9 cellular contexts compared by ENCODE assay signal in the genomic region with DNA sequence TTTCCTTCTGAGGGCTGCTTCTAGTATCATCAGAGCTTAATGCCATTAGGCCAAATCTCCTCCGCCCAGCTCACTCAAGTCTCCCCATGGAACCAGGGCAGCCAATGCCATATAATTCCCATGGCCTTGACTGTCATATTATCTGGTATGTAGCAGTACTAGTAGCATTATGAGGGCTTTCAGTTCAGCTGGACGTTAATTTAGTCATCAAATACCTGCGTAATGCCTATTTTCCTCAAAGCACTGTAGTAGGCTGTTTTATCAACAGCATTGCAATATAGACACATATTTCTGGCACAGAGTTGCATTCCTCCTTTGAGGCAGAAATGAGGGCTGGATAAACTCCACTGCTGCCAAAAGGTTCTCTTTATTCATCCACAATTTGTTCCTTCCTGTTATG. TPM values are rescaled to one million over a fixed set of nuclear protein-coding genes. Genes with fewer than 3 reads are reported as not detected.
A peak's percentile ranks its signal among the peaks of the same experiment; 100 is the strongest.
DNase-seq lines count a peak whose midpoint lies in the region; ATAC-seq and TF ChIP-seq lines count a peak whose summit lies in the region.
"Had no signal": no experiment of that assay in that cellular context is flagged by ENCODE, and none has a peak within 500 bp of the region (broad histone marks: within the 10 kb centered on the region; RNA-seq: fewer than 3 reads in every experiment).

No MANE protein-coding gene starts in this region.

- peak overlapping the region; percentile 89 for H3K4me2 ChIP-seq in SU-DHL-6 (ENCODE audit: low read depth, low read length, poor library complexity, severe bottlenecking)

- no peak for TF ChIP-seq CTCF in SU-DHL-6 (IDR thresholded peaks at IDR 0.05; ENCODE audit: insufficient read depth, low read length, poor library complexity, severe bottlenecking)
- no peak for TF ChIP-seq CTCF in fibroblast of mammary gland (conservative IDR thresholded peaks at IDR 0.05; ENCODE audit: control insufficient read depth, insufficient read depth, low read depth, low read length)
- TF ChIP-seq CTCF in sigmoid colon (IDR thresholded peaks at IDR 0.05): no peak
- no peak for TF ChIP-seq CTCF in mucosa of descending colon (IDR thresholded peaks at IDR 0.05)

- TF ChIP-seq EP300 in sigmoid colon (IDR thresholded peaks at IDR 0.05): no peak

- peak overlapping the region; percentile 87 for H3K4me3 ChIP-seq in SU-DHL-6 (ENCODE audit: insufficient read depth, low read length, poor library complexity, severe bottlenecking)
- H3K4me3 ChIP-seq in fibroblast of mammary gland (ENCODE audit: control insufficient read depth, low read depth, low read length): peak overlapping the region; percentile 91
- peak overlapping the region; percentile 87 to 99 (median 94) for H3K4me3 ChIP-seq in sigmoid colon
- H3K4me3 ChIP-seq in mucosa of descending colon: no peak overlapping the region

- no peak for ATAC-seq in mucosa of descending colon

- H3K27ac ChIP-seq in SU-DHL-6 (ENCODE audit: low read depth, low read length): peak overlapping the region; percentile 81
- H3K27ac ChIP-seq in sigmoid colon: peak overlapping the region; percentile 97 to 99 (median 98)
- H3K27ac ChIP-seq in substantia nigra (ENCODE audit: low read depth, low read length, poor library complexity, severe bottlenecking): no peak overlapping the region

- no peaks in the 10 kb centered on the region for H3K9me2 ChIP-seq in SU-DHL-6 (replicated peaks; ENCODE audit: insufficient read depth, low read length)

- no peak for TF ChIP-seq POLR2A in sigmoid colon (IDR thresholded peaks at IDR 0.05)

- peaks cover 24% of the 10 kb centered on the region for H3K36me3 ChIP-seq in SU-DHL-6 (ENCODE audit: low read length)
- H3K36me3 ChIP-seq in sigmoid colon: peaks cover 0 to 5% (median 2%) of the 10 kb centered on the region in 4 donors
- no peaks in the 10 kb centered on the region for H3K36me3 ChIP-seq in mucosa of descending colon (ENCODE audit: low read depth)

- peaks cover 32% of the 10 kb centered on the region for H3F3A ChIP-seq in SU-DHL-6 (ENCODE audit: insufficient read depth)

- H3K79me2 ChIP-seq in SU-DHL-6 (ENCODE audit: insufficient read depth, low read length): peaks cover 73% of the 10 kb centered on the region

- peaks cover 2 to 41% (median 37%) of the 10 kb centered on the region in 4 donors for H3K4me1 ChIP-seq in sigmoid colon
- peaks cover 27% of the 10 kb centered on the region for H3K4me1 ChIP-seq in mucosa of descending colon (ENCODE audit: low read depth)

- WGBS in sigmoid colon, 2 donors: 67 to 71% methylated on average over 3 of the region's 3 CpGs

- H3K9me3 ChIP-seq in SU-DHL-6 (ENCODE audit: insufficient read depth, low read length) (no peaks in the 10 kb centered on the region), sigmoid colon (no peaks in the 10 kb centered on the region), mucosa of descending colon (no peaks in the 10 kb centered on the region)

- no peak overlapping the region for H2AFZ ChIP-seq in SU-DHL-6 (ENCODE audit: low read depth, low read length, severe bottlenecking)

- H3K27me3 ChIP-seq in SU-DHL-6 (ENCODE audit: low read length): no peaks in the 10 kb centered on the region
- no peaks in the 10 kb centered on the region for H3K27me3 ChIP-seq in sigmoid colon

- intact Hi-C loops in sigmoid colon (cut with DNase I): loop anchor here (5.0 kb wide), 1 partner anchor 103 kb away; the partner anchor contains the start of gene STK38
- intact Hi-C loops in mucosa of descending colon (cut with DNase I, micrococcal nuclease): no loop called here

- peak overlapping the region; percentile 94 for H3K9ac ChIP-seq in SU-DHL-6 (ENCODE audit: low read length)

- H4K20me1 ChIP-seq in SU-DHL-6 (ENCODE audit: low read depth, low read length): no peaks in the 10 kb centered on the region

- DNase-seq in GM03348 (ENCODE audit: low spot score) (peak; percentile 63), fibroblast of mammary gland (ENCODE audit: low read depth) (peak; percentile 81), sigmoid colon (no peak), substantia nigra (lab: John Stamatoyannopoulos, UW) (no peak), RPMI8226 (no peak), mucosa of descending colon (no peak)
- no peak for DNase-seq in activated effector memory CD4-positive, alpha-beta T cell treated with Interleukin-2 at 50 U/mL for 16 hours

RNA-seq across cellular contexts. Expression of gene KCTD20, which starts 1.7 kb away (rescaled TPM):
- total RNA-seq in sigmoid colon (10 to 100 TPM; 48.5 to 71.3 (median 50.8) TPM), mucosa of descending colon (10 to 100 TPM; 24.4 to 40.5 (median 28.0) TPM)
- 10 to 100 TPM; 12.0 to 19.6 (median 12.0) TPM for polyA plus RNA-seq in sigmoid colon

RNA-seq across cellular contexts. Expression of gene PXT1, which starts 1.8 kb away (rescaled TPM):
- total RNA-seq in sigmoid colon (not detected), mucosa of descending colon (not detected)
- not detected for polyA plus RNA-seq in sigmoid colon
- total RNA-seq: glomerular endothelial cell had no signal

RNA-seq across cellular contexts. Expression of gene ETV7, which starts 57.0 kb away (rescaled TPM):
- 1 to 10 TPM in 1 of 4 donors, under 1 TPM in 2, not detected in 1; 0.36 to 2.2 (median 0.55) TPM for total RNA-seq in sigmoid colon
- polyA plus RNA-seq in sigmoid colon: 10 to 100 TPM in 1 of 3 donors, 1 to 10 TPM in 2; 3.6 to 11.6 (median 6.5) TPM
- 1 to 10 TPM; 2.6 to 5.7 (median 2.8) TPM for total RNA-seq in mucosa of descending colon

Comparison
In these comparisons a context has a peak if more than half of its experiments do, and no peak if none do; other contexts are left out.
1. DNase-seq: peak in GM03348 (single experiment) and fibroblast of mammary gland (single experiment); none in sigmoid colon (single experiment), activated effector memory CD4-positive, alpha-beta T cell treated with Interleukin-2 at 50 U/mL for 16 hours (single experiment), substantia nigra (0 of 49), RPMI8226 (single experiment) and mucosa of descending colon (0 of 3).